In the genomic region with DNA sequence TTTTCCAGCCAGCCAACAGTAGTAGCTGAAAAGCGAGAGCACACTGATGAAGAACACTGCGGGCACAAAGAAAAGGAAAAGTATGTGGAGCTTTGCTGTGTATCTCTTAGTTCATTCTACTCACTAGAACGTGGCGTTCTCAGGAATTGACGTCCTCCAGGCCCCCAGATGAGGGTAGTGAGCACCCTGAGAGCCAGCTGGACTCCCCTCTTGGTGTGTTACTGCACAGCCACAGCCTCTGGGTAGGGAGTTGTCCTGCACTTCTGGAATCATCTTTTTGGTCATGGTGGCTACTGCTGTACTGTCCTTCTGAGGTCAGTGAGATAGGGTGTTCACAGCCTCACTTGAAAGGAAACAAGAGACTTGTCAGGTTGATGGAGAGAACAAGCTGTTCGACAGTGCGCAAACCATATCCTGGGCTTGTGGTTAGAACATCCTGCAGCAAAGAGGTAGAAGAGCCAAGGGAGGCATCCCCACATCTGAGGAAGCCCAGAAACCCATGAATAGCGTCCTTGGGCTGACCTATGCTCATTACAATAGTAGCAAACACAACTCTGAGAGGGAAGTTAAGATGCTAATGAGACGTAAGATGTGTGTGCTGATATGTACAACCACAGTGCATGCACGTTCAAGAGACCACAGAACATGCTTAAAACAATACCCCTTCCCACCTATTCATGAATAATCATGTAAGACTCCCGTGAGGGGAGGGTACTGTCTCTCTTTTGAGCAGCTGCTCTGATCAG, we compare ENCODE assay signal across 11 cellular contexts. TPM values are rescaled to one million over a fixed set of nuclear protein-coding genes. Genes with fewer than 3 reads are reported as not detected.
DNase-seq lines count a peak whose midpoint lies in the region; ATAC-seq and TF ChIP-seq lines count a peak whose summit lies in the region.
"Had no signal": no experiment of that assay in that cellular context is flagged by ENCODE, and none has a peak within 500 bp of the region (broad histone marks: within the 10 kb centered on the region; RNA-seq: fewer than 3 reads in every experiment).

No MANE protein-coding gene starts in this region.

- H3K4me1 ChIP-seq in BLaER1 treated with 17β-estradiol and CSF1 and Interleukin-3, amounts not matched to agents 10 nM and 100 nM: peaks cover 19 to 31% (median 29%) of the 10 kb centered on the region in 10 experiments
- H3K4me1 ChIP-seq in left lung: peaks cover 0 to 3% of the 10 kb centered on the region in 2 donors
- H3K4me1 ChIP-seq: adrenal gland, esophagus muscularis mucosa had no signal

- no peaks in the 10 kb centered on the region for H3K9me3 ChIP-seq in BLaER1 treated with 17β-estradiol and CSF1 and Interleukin-3, amounts not matched to agents 10 nM and 100 nM (replicated peaks in 1 of 11)
- H3K9me3 ChIP-seq in left lung: no peaks in the 10 kb centered on the region
- H3K9me3 ChIP-seq: adrenal gland, esophagus muscularis mucosa had no signal

- peaks cover 71% of the 10 kb centered on the region for H3K4me1 Mint-ChIP-seq in activated CD8-positive, alpha-beta T cell treated with anti-CD3 and anti-CD28 coated beads for 36 hours (ENCODE audit: low read depth)
- peaks cover 14% of the 10 kb centered on the region for H3K4me1 Mint-ChIP-seq in memory B cell

- H3K36me3 ChIP-seq in BLaER1 treated with 17β-estradiol and CSF1 and Interleukin-3, amounts not matched to agents 10 nM and 100 nM: no peaks in the 10 kb centered on the region
- no peaks in the 10 kb centered on the region for H3K36me3 ChIP-seq in left lung
- H3K36me3 ChIP-seq: adrenal gland, esophagus muscularis mucosa had no signal

- intact Hi-C loops in activated CD8-positive, alpha-beta T cell treated with anti-CD3 and anti-CD28 coated beads for 36 hours (cut with micrococcal nuclease): loop anchor here (5.0 kb wide), 1 partner anchor 44 kb away; no protein-coding TSS in a partner anchor
- intact Hi-C loops in left lung (cut with DNase I): loop anchor here in 1 of 2 donors (10.0 kb wide), 1 partner anchor 126 kb away; no protein-coding TSS in a partner anchor

- no peaks in the 10 kb centered on the region for H3K36me3 Mint-ChIP-seq in activated CD8-positive, alpha-beta T cell treated with anti-CD3 and anti-CD28 coated beads for 36 hours (ENCODE audit: low read depth)
- H3K36me3 Mint-ChIP-seq in memory B cell: no peaks in the 10 kb centered on the region

- H3K9ac ChIP-seq in BLaER1 treated with 17β-estradiol and CSF1 and Interleukin-3, amounts not matched to agents 10 nM and 100 nM: peak overlapping the region in 4 of 11 experiments; percentile 7 to 28 (median 16); a peak in 3 of 22 replicates

- H3K27me3 ChIP-seq in BLaER1 treated with 17β-estradiol and CSF1 and Interleukin-3, amounts not matched to agents 10 nM and 100 nM: 0 out of 22 replicates have a peak, but pooled peaks cover 0 to 4% (median 0%) of the 10 kb centered on the region in 11 experiments
- H3K27me3 ChIP-seq in left lung: peaks cover 0 to 38% of the 10 kb centered on the region in 2 donors

- peak; percentile 53 for ATAC-seq in HG02943 (IDR thresholded peaks at IDR 0.05; ENCODE audit: low read depth, unreplicated experiment)
- ATAC-seq in activated CD8-positive, alpha-beta T cell treated with anti-CD3 and anti-CD28 coated beads for 36 hours: peak; percentile 80
- peak; percentile 78 for ATAC-seq in memory B cell (ENCODE audit: low read depth)
- ATAC-seq in HG02885 (IDR thresholded peaks at IDR 0.05; ENCODE audit: poor library complexity, unreplicated experiment): no peak
- no peak for ATAC-seq in left lung
- ATAC-seq in GM21381 (IDR thresholded peaks at IDR 0.05; ENCODE audit: unreplicated experiment): no peak
- no peak for ATAC-seq in GM19328 (IDR thresholded peaks at IDR 0.05; ENCODE audit: unreplicated experiment)

- no peaks in the 10 kb centered on the region for H3K9me3 Mint-ChIP-seq in activated CD8-positive, alpha-beta T cell treated with anti-CD3 and anti-CD28 coated beads for 36 hours
- H3K9me3 Mint-ChIP-seq in memory B cell: no peaks in the 10 kb centered on the region

- H3K4me3 ChIP-seq in BLaER1 treated with 17β-estradiol and CSF1 and Interleukin-3, amounts not matched to agents 10 nM and 100 nM: peak overlapping the region in 9 of 10 experiments; percentile 12 to 48 (median 27); a peak in 12 of 20 replicates
- H3K4me3 ChIP-seq in left lung: peak overlapping the region in 1 of 2 donors; percentile 5
- H3K4me3 ChIP-seq: adrenal gland, esophagus muscularis mucosa had no signal

- H3K27me3 Mint-ChIP-seq in activated CD8-positive, alpha-beta T cell treated with anti-CD3 and anti-CD28 coated beads for 36 hours: peaks cover 4% of the 10 kb centered on the region
- peaks cover 4% of the 10 kb centered on the region for H3K27me3 Mint-ChIP-seq in memory B cell

- H3K27ac ChIP-seq in BLaER1 treated with 17β-estradiol and CSF1 and Interleukin-3, amounts not matched to agents 10 nM and 100 nM: peak overlapping the region in 3 of 11 experiments; percentile 1 to 27 (median 14); a peak in 5 of 22 replicates
- H3K27ac ChIP-seq in left lung: no peak overlapping the region
- H3K27ac ChIP-seq: adrenal gland, esophagus muscularis mucosa had no signal

- H4K20me1 ChIP-seq in BLaER1 treated with 17β-estradiol and CSF1 and Interleukin-3, amounts not matched to agents 10 nM and 100 nM: no peaks in the 10 kb centered on the region

- no peak for TF ChIP-seq CTCF in activated CD8-positive, alpha-beta T cell treated with anti-CD3 and anti-CD28 coated beads for 36 hours (IDR thresholded peaks at IDR 0.05)
- no peak for TF ChIP-seq CTCF in left lung (IDR thresholded peaks at IDR 0.05)

- H3K4me2 ChIP-seq in BLaER1 treated with 17β-estradiol and CSF1 and Interleukin-3, amounts not matched to agents 10 nM and 100 nM: peak overlapping the region; percentile 62 to 95 (median 92)

- H3K27ac Mint-ChIP-seq in activated CD8-positive, alpha-beta T cell treated with anti-CD3 and anti-CD28 coated beads for 36 hours: peak overlapping the region; percentile 65
- peak overlapping the region; percentile 30 for H3K27ac Mint-ChIP-seq in memory B cell

- POLR2A ChIA-PET in activated CD8-positive, alpha-beta T cell treated with anti-CD3 and anti-CD28 coated beads for 36 hours (lab: Charles Lee): interaction anchor here (0.8 to 2.3 kb wide), 7 partner anchors 9 to 127 kb away, joined by 3 to 6 read pairs (median 4); no protein-coding TSS in a partner anchor

- CTCF ChIA-PET in activated CD8-positive, alpha-beta T cell treated with anti-CD3 and anti-CD28 coated beads for 36 hours (lab: Charles Lee): interaction anchor here (1.0 to 5.8 kb wide), 12 partner anchors 8 to 126 kb away, joined by 3 to 70 read pairs (median 6); no protein-coding TSS in a partner anchor

- DNase-seq in activated CD8-positive, alpha-beta T cell treated with anti-CD3 and anti-CD28 coated beads for 36 hours: peak; percentile 84
- DNase-seq in memory B cell (ENCODE audit: low spot score in 2 of 2): no peak
- no peak for DNase-seq in left lung
- DNase-seq: adrenal gland, SIG-M5 had no signal

- H3K4me3 Mint-ChIP-seq in activated CD8-positive, alpha-beta T cell treated with anti-CD3 and anti-CD28 coated beads for 36 hours: peak overlapping the region; percentile 68
- peak overlapping the region; percentile 68 for H3K4me3 Mint-ChIP-seq in memory B cell

RNA-seq across cellular contexts. Expression of gene HLA-F, which starts 14.6 kb away (rescaled TPM):
- 100 to 1,000 TPM; 172 TPM for total RNA-seq in activated CD8-positive, alpha-beta T cell treated with anti-CD3 and anti-CD28 coated beads for 36 hours
- 100 to 1,000 TPM in 1 of 2 donors, 10 to 100 TPM in 1; 98.3 to 197 TPM for total RNA-seq in left lung

RNA-seq across cellular contexts. Expression of gene ZFP57, which starts 27.7 kb away (rescaled TPM):
- total RNA-seq in activated CD8-positive, alpha-beta T cell treated with anti-CD3 and anti-CD28 coated beads for 36 hours: not detected
- total RNA-seq in left lung: not detected

RNA-seq across cellular contexts. Expression of gene MOG, which starts 51.7 kb away (rescaled TPM):
- total RNA-seq in activated CD8-positive, alpha-beta T cell treated with anti-CD3 and anti-CD28 coated beads for 36 hours: not detected
- total RNA-seq in left lung: not detected
- total RNA-seq: adrenal gland, esophagus muscularis mucosa had no signal

Comparison
In these comparisons a context has a peak if more than half of its experiments do, and no peak if none do; other contexts are left out.
1. ATAC-seq: peak in HG02943 (single experiment), activated CD8-positive, alpha-beta T cell treated with anti-CD3 and anti-CD28 coated beads for 36 hours (single experiment) and memory B cell (single experiment); none in HG02885 (single experiment), left lung (single experiment), GM21381 (single experiment) and GM19328 (single experiment).